In genomic region chr4:85147481-85148076, GRCh38 we compare ENCODE assay signal across 8 cellular contexts.
A peak's percentile ranks its signal among the peaks of the same experiment; 100 is the strongest.
DNase-seq lines count a peak whose midpoint lies in the region; ATAC-seq and TF ChIP-seq lines count a peak whose summit lies in the region.

No MANE protein-coding gene starts in this region.

- no TSS peak for BruUV-seq in PC-3 (replicated peaks; lab: Mats Ljungman, UMichigan)

- ATAC-seq in PC-3 (peak; percentile 79), right lobe of liver (peak; percentile 78 to 88 (median 83))

- WGBS in right lobe of liver (ENCODE audit: insufficient coverage, low coverage, low lambda C conversion rate, missing lambda C conversion rate) = 1% methylated on average over 9 of the region's 9 CpGs

- no peak overlapping the region for H3K4me3 Mint-ChIP-seq in activated naive CD4-positive, alpha-beta T cell treated with anti-CD3 and anti-CD28 coated beads, Interleukin-2, amount 10 ng/mL, durations not matched to agents 7 days and 5 days

- no peaks in the 10 kb centered on the region for H3K4me1 Mint-ChIP-seq in activated naive CD4-positive, alpha-beta T cell treated with anti-CD3 and anti-CD28 coated beads, Interleukin-2, amount 10 ng/mL, durations not matched to agents 7 days and 5 days

- no peaks in the 10 kb centered on the region for H3F3A ChIP-seq in PC-3 (ENCODE audit: low read length, unreplicated experiment)

- no peaks in the 10 kb centered on the region for H3K9me2 ChIP-seq in PC-3 (replicated peaks; ENCODE audit: low read length)

- no peak overlapping the region for H3K9ac ChIP-seq in KMS-11
- H3K9ac ChIP-seq in PC-3 (ENCODE audit: low read length) = no peak overlapping the region

- TF ChIP-seq CTCF in KMS-11 (conservative IDR thresholded peaks at IDR 0.05; ENCODE audit: low read depth, low read length) = peak; percentile 80
- peak; percentile 69 for TF ChIP-seq CTCF in PC-3 (conservative IDR thresholded peaks at IDR 0.05; ENCODE audit: low read depth, low read length)
- peak; percentile 63 to 74 (median 65) for TF ChIP-seq CTCF in right lobe of liver (IDR thresholded peaks at IDR 0.05)
- TF ChIP-seq CTCF in uterus (IDR thresholded peaks at IDR 0.05) = peak; percentile 48 to 62 (median 51)

- POLR2A ChIA-PET in PC-3 (lab: Charles Lee; ENCODE audit: unreplicated experiment) = no interaction called here

- H4K20me1 ChIP-seq in KMS-11 (ENCODE audit: insufficient read depth) (no peaks in the 10 kb centered on the region), PC-3 (ENCODE audit: low read length) (no peaks in the 10 kb centered on the region)

- H3K27ac Mint-ChIP-seq in activated naive CD4-positive, alpha-beta T cell treated with anti-CD3 and anti-CD28 coated beads, Interleukin-2, amount 10 ng/mL, durations not matched to agents 7 days and 5 days = no peak overlapping the region

- H3K4me1 ChIP-seq in KMS-11 (ENCODE audit: low read depth, poor library complexity, severe bottlenecking) (peaks cover 7% of the 10 kb centered on the region), PC-3 (ENCODE audit: insufficient read depth, low read length) (no peaks in the 10 kb centered on the region), right lobe of liver (no peaks in the 10 kb centered on the region), uterus (no peaks in the 10 kb centered on the region)

- no peaks in the 10 kb centered on the region for H3K27me3 Mint-ChIP-seq in activated naive CD4-positive, alpha-beta T cell treated with anti-CD3 and anti-CD28 coated beads, Interleukin-2, amount 10 ng/mL, durations not matched to agents 7 days and 5 days

- no peaks in the 10 kb centered on the region for H3K9me3 Mint-ChIP-seq in activated naive CD4-positive, alpha-beta T cell treated with anti-CD3 and anti-CD28 coated beads, Interleukin-2, amount 10 ng/mL, durations not matched to agents 7 days and 5 days

- no peaks in the 10 kb centered on the region for H3K36me3 Mint-ChIP-seq in activated naive CD4-positive, alpha-beta T cell treated with anti-CD3 and anti-CD28 coated beads, Interleukin-2, amount 10 ng/mL, durations not matched to agents 7 days and 5 days

- no peaks in the 10 kb centered on the region for H3K9me3 ChIP-seq in PC-3 (ENCODE audit: low read length)
- no peaks in the 10 kb centered on the region for H3K9me3 ChIP-seq in right lobe of liver
- H3K9me3 ChIP-seq in uterus = no peaks in the 10 kb centered on the region

- H2AFZ ChIP-seq in KMS-11 (ENCODE audit: low read depth) = peak overlapping the region; percentile 32
- H2AFZ ChIP-seq in PC-3 (ENCODE audit: low read length) = no peak overlapping the region

- H3K79me2 ChIP-seq in KMS-11 (ENCODE audit: insufficient read depth, low read depth) = no peaks in the 10 kb centered on the region
- H3K79me2 ChIP-seq in PC-3 (ENCODE audit: low read length) = no peaks in the 10 kb centered on the region

- H3K27ac ChIP-seq in KMS-11 = no peak overlapping the region
- H3K27ac ChIP-seq in PC-3 (ENCODE audit: low read length) = no peak overlapping the region
- H3K27ac ChIP-seq in right lobe of liver = no peak overlapping the region
- H3K27ac ChIP-seq in uterus = no peak overlapping the region

- TF ChIP-seq POLR2A in right lobe of liver (IDR thresholded peaks at IDR 0.05) = no peak
- no peak for TF ChIP-seq POLR2A in uterus (IDR thresholded peaks at IDR 0.05)

- H3K36me3 ChIP-seq in H7 (replicated peaks; ENCODE audit: control insufficient read depth, insufficient read depth, low read length) = no peaks in the 10 kb centered on the region
- no peaks in the 10 kb centered on the region for H3K36me3 ChIP-seq in KMS-11 (ENCODE audit: insufficient read depth)
- no peaks in the 10 kb centered on the region for H3K36me3 ChIP-seq in PC-3 (ENCODE audit: low read depth, low read length)
- H3K36me3 ChIP-seq in right lobe of liver = no peaks in the 10 kb centered on the region
- H3K36me3 ChIP-seq in uterus = no peaks in the 10 kb centered on the region

- H3K4me2 ChIP-seq in KMS-11 (0 out of 2 replicates have a peak overlapping the region, but pooled peaks have one; percentile 8), PC-3 (ENCODE audit: low read length) (no peak overlapping the region)

- CTCF ChIA-PET in activated naive CD4-positive, alpha-beta T cell treated with anti-CD3 and anti-CD28 coated beads, Interleukin-2, amount 10 ng/mL, durations not matched to agents 7 days and 5 days (lab: Charles Lee) = interaction anchor here (1.0 to 1.4 kb wide), 2 partner anchors 21 to 599 kb away, joined by 3 to 7 read pairs; no protein-coding TSS in a partner anchor
- CTCF ChIA-PET in PC-3 (lab: Charles Lee) = no interaction called here

- H3K27me3 ChIP-seq in H7 (ENCODE audit: control insufficient read depth, insufficient read depth, low read length) (no peaks in the 10 kb centered on the region), KMS-11 (ENCODE audit: insufficient read depth, low read depth) (no peaks in the 10 kb centered on the region), PC-3 (ENCODE audit: low read length) (peaks cover 3% of the 10 kb centered on the region; the same call in 1 of the 2 replicates), right lobe of liver (no peaks in the 10 kb centered on the region), uterus (no peaks in the 10 kb centered on the region)

- intact Hi-C loops in PC-3 (cut with micrococcal nuclease) = loop anchor here (1.0 to 10.0 kb wide), 4 partner anchors 97 to 601 kb away; no protein-coding TSS in a partner anchor
- intact Hi-C loops in right lobe of liver (cut with DNase I) = no loop called here
- intact Hi-C loops in uterus (cut with DNase I; ENCODE audit: low total_unique reads) = no loop called here

- peak; percentile 37 for DNase-seq in activated naive CD4-positive, alpha-beta T cell treated with anti-CD3 and anti-CD28 coated beads, Interleukin-2, amount 10 ng/mL, durations not matched to agents 7 days and 5 days
- no peak for DNase-seq in activated naive CD4-positive, alpha-beta T cell treated with Interleukin-2 at 50 U/mL for 16 hours
- peak; percentile 53 for DNase-seq in H7
- DNase-seq in PC-3 = peak; percentile 68
- peak; percentile 74 for DNase-seq in dermis blood vessel endothelial cell
- peak in 1 of 3 donors; percentile 26 for DNase-seq in right lobe of liver
- DNase-seq in uterus = peak in 1 of 2 donors; percentile 34

- H3K4me3 ChIP-seq in H7 (ENCODE audit: insufficient read depth, low read depth, low read length) = no peak overlapping the region
- no peak overlapping the region for H3K4me3 ChIP-seq in KMS-11 (IDR thresholded peaks at IDR 0.05; ENCODE audit: insufficient read depth, low read depth, low read length)
- H3K4me3 ChIP-seq in PC-3 (ENCODE audit: low read length) = no peak overlapping the region
- H3K4me3 ChIP-seq in right lobe of liver = no peak overlapping the region
- no peak overlapping the region for H3K4me3 ChIP-seq in uterus
